Comparison of ENCODE assay signal across 10 cellular contexts in genomic region chr12:452667-453210, GRCh38. TPM values are rescaled to one million over a fixed set of nuclear protein-coding genes. Genes with fewer than 3 reads are reported as not detected.
A peak's percentile ranks its signal among the peaks of the same experiment; 100 is the strongest.
DNase-seq lines count a peak whose midpoint lies in the region; ATAC-seq and TF ChIP-seq lines count a peak whose summit lies in the region.
"Had no signal": no experiment of that assay in that cellular context is flagged by ENCODE, and none has a peak within 500 bp of the region (broad histone marks: within the 10 kb centered on the region; RNA-seq: fewer than 3 reads in every experiment).

No MANE protein-coding gene starts in this region.

- H3K27ac ChIP-seq in heart left ventricle: no peak overlapping the region
- H3K27ac ChIP-seq in upper lobe of left lung: no peak overlapping the region

- TF ChIP-seq POLR2A in heart left ventricle (IDR thresholded peaks at IDR 0.05) (no peak), upper lobe of left lung (IDR thresholded peaks at IDR 0.05) (no peak)

- TF ChIP-seq CTCF in heart left ventricle (IDR thresholded peaks at IDR 0.05) (no peak), fibroblast of the aortic adventitia (IDR thresholded peaks at IDR 0.05; ENCODE audit: insufficient read depth, low read length) (peak; percentile 47), upper lobe of left lung (IDR thresholded peaks at IDR 0.05) (peak in 4 of 6 experiments; percentile 12 to 39 (median 34)), HFFc6 (IDR thresholded peaks at IDR 0.05) (no peak)

- no peaks in the 10 kb centered on the region for H3K9me3 Mint-ChIP-seq in activated CD8-positive, alpha-beta T cell treated with anti-CD3 and anti-CD28 coated beads, Interleukin-2, amount 10 ng/mL, durations not matched to agents 7 days and 5 days (ENCODE audit: insufficient read depth)
- H3K9me3 Mint-ChIP-seq in HFFc6: no peaks in the 10 kb centered on the region
- H3K9me3 Mint-ChIP-seq: type B pancreatic cell had no signal

- H3K27me3 ChIP-seq in heart left ventricle: peaks cover 0 to 4% (median 0%) of the 10 kb centered on the region in 9 donors
- H3K27me3 ChIP-seq in upper lobe of left lung: no peaks in the 10 kb centered on the region

- intact Hi-C loops in heart left ventricle (cut with DNase I): loop anchor here in 8 of 10 donors (2.0 to 10.0 kb wide), 4 partner anchors 50 to 94 kb away; no protein-coding TSS in a partner anchor
- intact Hi-C loops in cardiac septum (cut with DNase I): loop anchor here (1.0 to 2.0 kb wide), 2 partner anchors 50 to 93 kb away; no protein-coding TSS in a partner anchor

- CTCF ChIA-PET in activated CD8-positive, alpha-beta T cell treated with anti-CD3 and anti-CD28 coated beads, Interleukin-2, amount 10 ng/mL, durations not matched to agents 7 days and 5 days (lab: Charles Lee): interaction anchor here (0.5 to 8.3 kb wide), 20 partner anchors 9 to 99 kb away, joined by 3 to 81 read pairs (median 4); partner anchors contain the start of genes CCDC77 and KDM5A

- no peaks in the 10 kb centered on the region for H3K9me3 ChIP-seq in heart left ventricle
- no peaks in the 10 kb centered on the region for H3K9me3 ChIP-seq in upper lobe of left lung

- H3K36me3 ChIP-seq in heart left ventricle: no peaks in the 10 kb centered on the region
- no peaks in the 10 kb centered on the region for H3K36me3 ChIP-seq in upper lobe of left lung

- POLR2A ChIA-PET in activated CD8-positive, alpha-beta T cell treated with anti-CD3 and anti-CD28 coated beads, Interleukin-2, amount 10 ng/mL, durations not matched to agents 7 days and 5 days (lab: Charles Lee): no interaction called here

- H3K4me1 ChIP-seq in heart left ventricle: peaks cover 0 to 28% (median 0%) of the 10 kb centered on the region in 12 donors
- H3K4me1 ChIP-seq in upper lobe of left lung: no peaks in the 10 kb centered on the region

- ATAC-seq in heart left ventricle (peak in 3 of 4 donors; percentile 19 to 35 (median 32)), upper lobe of left lung (ENCODE audit: low FRiP score in 2 of 2) (no peak)
- ATAC-seq in activated CD8-positive, alpha-beta T cell treated with anti-CD3 and anti-CD28 coated beads, Interleukin-2, amount 10 ng/mL, durations not matched to agents 7 days and 5 days: no peak

- DNase-seq in heart left ventricle (peak in 3 of 5 donors; percentile 49 to 64 (median 61)), cardiac septum (ENCODE audit: low spot score) (no peak), fibroblast of the aortic adventitia (ENCODE audit: low read depth) (no peak), upper lobe of left lung (peak; percentile 49 to 88), AG08396 (ENCODE audit: low spot score) (no peak), NCI-H2227 treated with DMSO at 0.1 percent for 48 hours (lab: John Stamatoyannopoulos, UW) (no peak), HFFc6 (no peak)
- peak; percentile 68 for DNase-seq in activated CD8-positive, alpha-beta T cell treated with anti-CD3 and anti-CD28 coated beads, Interleukin-2, amount 10 ng/mL, durations not matched to agents 7 days and 5 days
- DNase-seq: NCI-H1417 treated with DMSO at 0.1 percent for 48 hours had no signal

- TF ChIP-seq EP300 in upper lobe of left lung (IDR thresholded peaks at IDR 0.05): no peak

- H3K4me3 ChIP-seq in heart left ventricle (no peak overlapping the region), fibroblast of the aortic adventitia (ENCODE audit: low read depth, low read length) (no peak overlapping the region), upper lobe of left lung (no peak overlapping the region)

- H3K27ac Mint-ChIP-seq in activated CD8-positive, alpha-beta T cell treated with anti-CD3 and anti-CD28 coated beads, Interleukin-2, amount 10 ng/mL, durations not matched to agents 7 days and 5 days: no peak overlapping the region
- H3K27ac Mint-ChIP-seq in HFFc6: no peak overlapping the region
- H3K27ac Mint-ChIP-seq: type B pancreatic cell had no signal

- H3K36me3 Mint-ChIP-seq in activated CD8-positive, alpha-beta T cell treated with anti-CD3 and anti-CD28 coated beads, Interleukin-2, amount 10 ng/mL, durations not matched to agents 7 days and 5 days (ENCODE audit: low read depth): no peaks in the 10 kb centered on the region
- H3K36me3 Mint-ChIP-seq in HFFc6 (ENCODE audit: low read depth): no peaks in the 10 kb centered on the region

- peaks cover 43% of the 10 kb centered on the region for H3K27me3 Mint-ChIP-seq in activated CD8-positive, alpha-beta T cell treated with anti-CD3 and anti-CD28 coated beads, Interleukin-2, amount 10 ng/mL, durations not matched to agents 7 days and 5 days (ENCODE audit: low read depth)
- H3K27me3 Mint-ChIP-seq in HFFc6 (ENCODE audit: insufficient read depth): peaks cover 23% of the 10 kb centered on the region

- H3K4me1 Mint-ChIP-seq in activated CD8-positive, alpha-beta T cell treated with anti-CD3 and anti-CD28 coated beads, Interleukin-2, amount 10 ng/mL, durations not matched to agents 7 days and 5 days (ENCODE audit: low read depth): peaks cover 2% of the 10 kb centered on the region
- H3K4me1 Mint-ChIP-seq in HFFc6 (ENCODE audit: low read depth): no peaks in the 10 kb centered on the region

- no peak overlapping the region for H3K4me3 Mint-ChIP-seq in activated CD8-positive, alpha-beta T cell treated with anti-CD3 and anti-CD28 coated beads, Interleukin-2, amount 10 ng/mL, durations not matched to agents 7 days and 5 days
- no peak overlapping the region for H3K4me3 Mint-ChIP-seq in HFFc6
- H3K4me3 Mint-ChIP-seq: type B pancreatic cell had no signal

- 41 to 98% (median 74%) methylated on average over 5 to 18 of the region's 25 CpGs for WGBS in heart left ventricle, 4 donors
- WGBS in upper lobe of left lung, 2 donors: 53 to 79% methylated on average over 10 to 13 of the region's 25 CpGs

RNA-seq across cellular contexts. Expression of gene B4GALNT3, which starts 7.0 kb away (rescaled TPM):
- total RNA-seq in heart left ventricle: 10 to 100 TPM; 19.3 to 59.4 (median 31.5) TPM
- polyA plus RNA-seq in heart left ventricle: 10 to 100 TPM; 34.6 to 38.7 TPM
- 65.3 TPM for total RNA-seq in cardiac septum
- total RNA-seq in activated CD8-positive, alpha-beta T cell treated with anti-CD3 and anti-CD28 coated beads, Interleukin-2, amount 10 ng/mL, durations not matched to agents 7 days and 5 days: 10 to 100 TPM; 10.9 to 11.1 TPM
- 0.09 and 0.16 TPM in 2 replicates for total RNA-seq in fibroblast of the aortic adventitia (ENCODE audit: low replicate concordance)
- 10 to 100 TPM; 22.2 to 36.0 (median 26.9) TPM for total RNA-seq in upper lobe of left lung
- not detected for total RNA-seq in HFFc6 (2021; fragmentation: NEBNext Ultra II Directional; extraction: Animal tissue kit (Norgen Biotek cat#: 25700))

RNA-seq across cellular contexts. Expression of gene CCDC77, which starts 51.3 kb away (rescaled TPM):
- 1 to 10 TPM; 1.3 to 4.6 (median 2.6) TPM for total RNA-seq in heart left ventricle
- polyA plus RNA-seq in heart left ventricle: 1 to 10 TPM; 2.9 to 3.0 TPM
- 2.2 TPM for total RNA-seq in cardiac septum
- 10 to 100 TPM; 16.8 to 18.9 TPM for total RNA-seq in activated CD8-positive, alpha-beta T cell treated with anti-CD3 and anti-CD28 coated beads, Interleukin-2, amount 10 ng/mL, durations not matched to agents 7 days and 5 days
- 15.4 and 20.1 TPM in 2 replicates for total RNA-seq in fibroblast of the aortic adventitia (ENCODE audit: low replicate concordance)
- 10 to 100 TPM in 1 of 6 donors, 1 to 10 TPM in 5; 6.5 to 25.1 (median 7.6) TPM for total RNA-seq in upper lobe of left lung
- 10 to 100 TPM in 5 of 6 experiments, 1 to 10 TPM in 1; 7.7 to 12.6 (median 11.6) TPM for total RNA-seq in HFFc6 (2021; fragmentation: NEBNext Ultra II Directional; extraction: Animal tissue kit (Norgen Biotek cat#: 25700))

Comparison
In these comparisons a context has a peak if more than half of its experiments do, and no peak if none do; other contexts are left out.
1. DNase-seq: peak in heart left ventricle (3 of 5), activated CD8-positive, alpha-beta T cell treated with anti-CD3 and anti-CD28 coated beads, Interleukin-2, amount 10 ng/mL, durations not matched to agents 7 days and 5 days (single experiment) and upper lobe of left lung (2 of 2); none in cardiac septum (single experiment), fibroblast of the aortic adventitia (single experiment), AG08396 (single experiment), NCI-H2227 treated with DMSO at 0.1 percent for 48 hours (single experiment) and HFFc6 (single experiment).
2. ATAC-seq: peak in heart left ventricle (3 of 4); none in activated CD8-positive, alpha-beta T cell treated with anti-CD3 and anti-CD28 coated beads, Interleukin-2, amount 10 ng/mL, durations not matched to agents 7 days and 5 days (single experiment) and upper lobe of left lung (0 of 2).
3. CTCF ChIP-seq: peak in fibroblast of the aortic adventitia (single experiment) and upper lobe of left lung (4 of 6); none in heart left ventricle (0 of 12) and HFFc6 (single experiment).
4. RNA of gene B4GALNT3, which starts 7.0 kb away (total RNA-seq): 65.3 TPM in cardiac septum (single experiment), 19.3 to 59.4 TPM in heart left ventricle, 22.2 to 36.0 TPM in upper lobe of left lung and 10.9 to 11.1 TPM in activated CD8-positive, alpha-beta T cell treated with anti-CD3 and anti-CD28 coated beads, Interleukin-2, amount 10 ng/mL, durations not matched to agents 7 days and 5 days; 0.09 to 0.16 TPM in fibroblast of the aortic adventitia and not detected in HFFc6; every median in the first group is over 10 times any median in the second.